Comparison of ENCODE assay signal across 1 cellular context in the genomic region with DNA sequence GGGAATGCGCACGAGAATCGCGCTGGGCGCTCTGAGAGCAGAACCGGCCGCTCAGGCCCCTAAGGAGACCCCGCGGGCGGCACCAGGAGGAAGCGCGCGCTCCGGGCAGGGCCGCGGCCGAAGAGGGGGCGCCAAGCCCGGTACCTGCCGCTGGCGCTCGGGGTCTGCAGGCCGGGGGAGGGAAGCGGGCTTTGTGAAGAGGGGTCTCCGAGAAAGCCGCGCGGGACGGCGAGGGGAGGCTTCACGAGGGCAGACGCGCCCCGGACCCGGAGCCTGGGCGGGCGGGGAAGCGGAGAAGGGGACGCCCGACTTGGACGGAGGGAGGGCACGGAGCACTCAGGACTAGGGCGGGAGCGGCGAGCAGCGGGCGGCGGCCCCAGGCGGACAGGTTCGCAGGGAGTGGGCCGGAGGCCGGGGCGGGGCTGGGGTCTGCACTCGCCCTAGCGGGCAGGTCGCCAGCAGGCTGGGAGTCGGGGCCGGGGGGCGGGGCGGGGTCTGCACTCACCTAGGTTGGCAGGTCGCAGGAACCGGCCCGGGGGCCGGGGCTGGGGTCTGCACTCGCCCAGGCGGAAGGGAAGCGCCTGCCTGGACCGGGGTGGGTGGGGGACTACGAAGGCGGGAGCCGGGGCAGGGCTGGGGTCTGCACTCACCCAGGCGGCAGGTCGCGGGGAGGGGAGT.
TF ChIP-seq lines count a peak whose summit lies in the region.

No MANE protein-coding gene starts in this region.

TF ChIP-seq in H1, 55 proteins besides CTCF, POLR2A, EP300 and RAD21:
- TF ChIP-seq KDM4A (IDR thresholded peaks at IDR 0.05; ENCODE audit: low read depth, low read length, severe bottlenecking) (peak; percentile 47), PHF8 (conservative IDR thresholded peaks at IDR 0.05; ENCODE audit: low read depth, low read length) (peak; percentile 28; the same call in 1 of the 2 replicates), CHD1 (IDR thresholded peaks at IDR 0.05; ENCODE audit: low read depth, low read length) (0 out of 2 replicates have a peak, but pooled peaks have one; percentile 17)
- TF ChIP-seq, protein P1, sequence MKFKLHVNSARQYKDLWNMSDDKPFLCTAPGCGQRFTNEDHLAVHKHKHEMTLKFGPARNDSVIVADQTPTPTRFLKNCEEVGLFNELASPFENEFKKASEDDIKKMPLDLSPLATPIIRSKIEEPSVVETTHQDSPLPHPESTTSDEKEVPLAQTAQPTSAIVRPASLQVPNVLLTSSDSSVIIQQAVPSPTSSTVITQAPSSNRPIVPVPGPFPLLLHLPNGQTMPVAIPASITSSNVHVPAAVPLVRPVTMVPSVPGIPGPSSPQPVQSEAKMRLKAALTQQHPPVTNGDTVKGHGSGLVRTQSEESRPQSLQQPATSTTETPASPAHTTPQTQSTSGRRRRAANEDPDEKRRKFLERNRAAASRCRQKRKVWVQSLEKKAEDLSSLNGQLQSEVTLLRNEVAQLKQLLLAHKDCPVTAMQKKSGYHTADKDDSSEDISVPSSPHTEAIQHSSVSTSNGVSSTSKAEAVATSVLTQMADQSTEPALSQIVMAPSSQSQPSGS (IDR thresholded peaks at IDR 0.05; ENCODE audit: low read length) = no peak
